ENCODE assay signal across 8 cellular contexts in genomic region chr12:116236148-116236731, GRCh38. TPM values are rescaled to one million over a fixed set of nuclear protein-coding genes. Genes with fewer than 3 reads are reported as not detected.
DNase-seq lines count a peak whose midpoint lies in the region; ATAC-seq and TF ChIP-seq lines count a peak whose summit lies in the region.

No MANE protein-coding gene starts in this region.

- no peaks in the 10 kb centered on the region for H3K36me3 Mint-ChIP-seq in natural killer cell

- H3K4me3 ChIP-seq in BE2C (ENCODE audit: low read depth, low read length) (peak overlapping the region; percentile 31), epithelial cell of proximal tubule (ENCODE audit: low read depth, low read length) (no peak overlapping the region), thyroid gland (replicated peaks in 1 of 3) (no peak overlapping the region)

- no peaks in the 10 kb centered on the region for H3K27me3 Mint-ChIP-seq in natural killer cell (ENCODE audit: low read depth in 2 of 2)

- intact Hi-C loops in natural killer cell (cut with micrococcal nuclease), result loop anchor here (1.0 to 5.0 kb wide), 4 partner anchors 41 to 237 kb away; partner anchors contain the start of gene MED13L
- intact Hi-C loops in thyroid gland (cut with DNase I), result loop anchor here (10.0 kb wide), 1 partner anchor 221 kb away; no protein-coding TSS in a partner anchor

- H3K36me3 ChIP-seq in BE2C, result no peaks in the 10 kb centered on the region
- H3K36me3 ChIP-seq in thyroid gland, result no peaks in the 10 kb centered on the region

- H3K27ac Mint-ChIP-seq in natural killer cell, result peak overlapping the region; percentile 73 to 80

- H3K4me3 Mint-ChIP-seq in natural killer cell, result peak overlapping the region; percentile 45

- H3K4me1 Mint-ChIP-seq in natural killer cell, result peaks cover 29 to 35% of the 10 kb centered on the region in 2 donors

- H3K9me3 ChIP-seq in BE2C, result no peaks in the 10 kb centered on the region
- no peaks in the 10 kb centered on the region for H3K9me3 ChIP-seq in thyroid gland

- DNase-seq in BE2C, result peak; percentile 51
- peak; percentile 12 for DNase-seq in NCI-H345 treated with DMSO at 0.1 percent for 48 hours (lab: John Stamatoyannopoulos, UW; ENCODE audit: unreplicated experiment)
- DNase-seq in activated CD4-positive, alpha-beta T cell treated with anti-CD3 and anti-CD28 coated beads, Interleukin-2, amount 50 U/mL, for 48 hours, result peak; percentile 35 to 37
- no peak for DNase-seq in epithelial cell of proximal tubule (ENCODE audit: low read depth)
- DNase-seq in natural killer cell, result peak; percentile 40
- DNase-seq in thyroid gland, result peak; percentile 48 to 65

- H3K9me3 Mint-ChIP-seq in natural killer cell, result no peaks in the 10 kb centered on the region

- ATAC-seq in GM19395 (IDR thresholded peaks at IDR 0.05; ENCODE audit: unreplicated experiment) (peak; percentile 56), natural killer cell (peak; percentile 62 to 90 (median 82)), GM18907 (IDR thresholded peaks at IDR 0.05; ENCODE audit: unreplicated experiment) (no peak)

- 14 to 16% methylated on average over 3 of the region's 3 CpGs for WGBS in thyroid gland, 2 donors

- TF ChIP-seq POLR2A in thyroid gland (IDR thresholded peaks at IDR 0.05), result no peak

- H3K27me3 ChIP-seq in BE2C, result no peaks in the 10 kb centered on the region
- H3K27me3 ChIP-seq in thyroid gland, result no peaks in the 10 kb centered on the region

- TF ChIP-seq CTCF in BE2C (IDR thresholded peaks at IDR 0.05; ENCODE audit: low read depth, low read length) (peak; percentile 84), epithelial cell of proximal tubule (conservative IDR thresholded peaks at IDR 0.05; ENCODE audit: low read depth, low read length) (peak; percentile 82), natural killer cell (IDR thresholded peaks at IDR 0.05) (peak; percentile 67), thyroid gland (IDR thresholded peaks at IDR 0.05) (peak in 5 of 6 experiments; percentile 41 to 94 (median 84))

- H3K4me1 ChIP-seq in BE2C, result peaks cover 12% of the 10 kb centered on the region
- peaks cover 17 to 38% of the 10 kb centered on the region in 2 donors for H3K4me1 ChIP-seq in thyroid gland

- peak overlapping the region in 1 of 3 donors; percentile 15 for H3K27ac ChIP-seq in thyroid gland

RNA-seq across cellular contexts. Expression of gene MED13L, which starts 41.3 kb away (rescaled TPM):
- 35.0 TPM for polyA plus RNA-seq in BE2C (2012; ENCODE audit: insufficient read depth, insufficient read length, low read depth)
- total RNA-seq in epithelial cell of proximal tubule (23.9 and 37.9 TPM in 2 replicates), natural killer cell (100 to 1,000 TPM; 237 to 316 (median 240) TPM), thyroid gland (100 to 1,000 TPM; 168 to 349 (median 246) TPM)
